In the genomic region with DNA sequence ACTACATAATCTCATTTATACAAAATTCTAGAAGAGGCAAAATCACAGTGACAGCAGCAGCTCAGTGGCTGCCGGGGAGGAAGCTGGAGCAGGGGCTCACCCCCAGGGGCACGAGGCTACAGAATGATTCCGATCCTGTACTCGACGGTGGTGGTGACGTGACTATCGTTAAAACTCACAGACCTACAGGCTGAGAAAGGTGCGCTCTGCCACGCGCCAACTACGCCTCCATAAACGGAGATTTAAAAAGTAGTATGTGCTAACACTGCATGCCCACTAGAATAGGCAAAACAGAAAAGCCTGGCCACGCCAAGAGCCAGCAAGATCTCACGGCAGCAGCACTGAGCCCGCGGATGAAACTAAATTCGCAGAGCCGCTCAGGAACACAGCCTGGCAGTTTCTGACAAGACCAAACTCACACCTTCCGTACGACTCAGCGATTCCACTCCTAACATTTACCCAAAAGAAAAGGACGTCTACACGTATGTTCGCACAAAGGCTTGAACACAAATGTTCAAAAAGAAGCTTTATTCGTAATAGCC, we compare ENCODE assay signal across 24 cellular contexts.
"Had no signal": no experiment of that assay in that cellular context is flagged by ENCODE, and none has a peak within 500 bp of the region (broad histone marks: within the 10 kb centered on the region; RNA-seq: fewer than 3 reads in every experiment).

No MANE protein-coding gene starts in this region.

- H3K27me3 ChIP-seq: cardiac muscle cell, heart right ventricle, pancreas, right lobe of liver, stomach, testis, upper lobe of left lung had no signal

- H3K27ac ChIP-seq: cardiac muscle cell, heart right ventricle, pancreas, right lobe of liver, skin epidermis, stomach, upper lobe of left lung had no signal

- H3K27me3 Mint-ChIP-seq: activated CD4-positive, alpha-beta memory T cell treated with anti-CD3 and anti-CD28 coated beads for 36 hours; activated naive CD4-positive, alpha-beta T cell treated with anti-CD3 and anti-CD28 coated beads, Interleukin-2, amount 10 ng/mL, durations not matched to agents 7 days and 5 days; dendritic cell treated with granulocyte-macrophage colony-stimulating factor and Interleukin-4, amounts not matched to agents 40 ng/mL and 50 ng/mL, for 4 days; naive thymus-derived CD4-positive, alpha-beta T cell had no signal

- H3K4me3 ChIP-seq: cardiac muscle cell, heart right ventricle, lung, pancreas, right lobe of liver, skin epidermis, stomach, testis, upper lobe of left lung had no signal

- H3K4me3 Mint-ChIP-seq: activated CD4-positive, alpha-beta memory T cell treated with anti-CD3 and anti-CD28 coated beads for 36 hours; activated naive CD4-positive, alpha-beta T cell treated with anti-CD3 and anti-CD28 coated beads, Interleukin-2, amount 10 ng/mL, durations not matched to agents 7 days and 5 days; dendritic cell treated with granulocyte-macrophage colony-stimulating factor and Interleukin-4, amounts not matched to agents 40 ng/mL and 50 ng/mL, for 4 days; stimulated activated effector memory CD8-positive, alpha-beta T cell treated with anti-CD3 and anti-CD28 coated beads, Interleukin-12 subunit alpha, Interleukin-12 subunit beta, amount 100 ng/mL, for 72 hours; T-helper 1 cell treated with Interleukin-12 subunit alpha and Interleukin-12 subunit beta and Interleukin-4 antibody, amounts not matched to agents 30 μg/mL and 1 μg/mL, for 36 hours had no signal

- DNase-seq: activated CD4-positive, alpha-beta memory T cell treated with anti-CD3 and anti-CD28 coated beads for 36 hours; activated CD4-positive, alpha-beta T cell treated with anti-CD3 and anti-CD28 coated beads for 4 hours; activated CD4-positive, CD25-positive, alpha-beta regulatory T cell; activated effector memory CD4-positive, alpha-beta T cell treated with anti-CD3 and anti-CD28 coated beads, Interleukin-2, amount 50 U/mL, for 16 hours; activated naive CD4-positive, alpha-beta T cell treated with anti-CD3 and anti-CD28 coated beads, Interleukin-2, amount 10 ng/mL, durations not matched to agents 7 days and 5 days; effector CD4-positive, alpha-beta T cell; erythroblast; foreskin fibroblast; naive thymus-derived CD4-positive, alpha-beta T cell; pancreas; stimulated activated CD4-positive, alpha-beta T cell treated with anti-CD3 and anti-CD28 coated beads, Interleukin-2, amount 100 ng/mL, for 24 hours; stomach; T1000; testis; upper lobe of left lung had no signal

- ATAC-seq: heart right ventricle; left lobe of liver; naive thymus-derived CD4-positive, alpha-beta T cell; pancreas; right lobe of liver; stimulated activated effector memory CD8-positive, alpha-beta T cell treated with anti-CD3 and anti-CD28 coated beads, Interleukin-12 subunit alpha, Interleukin-12 subunit beta, amount 100 ng/mL, for 72 hours had no signal

- H3K36me3 ChIP-seq: cardiac muscle cell, heart right ventricle, pancreas, right lobe of liver, stomach, upper lobe of left lung had no signal

- H3K9me3 Mint-ChIP-seq: activated CD4-positive, alpha-beta memory T cell treated with anti-CD3 and anti-CD28 coated beads for 36 hours; stimulated activated effector memory CD8-positive, alpha-beta T cell treated with anti-CD3 and anti-CD28 coated beads, Interleukin-12 subunit alpha, Interleukin-12 subunit beta, amount 100 ng/mL, for 72 hours had no signal

- H3K27ac Mint-ChIP-seq: activated CD4-positive, alpha-beta memory T cell treated with anti-CD3 and anti-CD28 coated beads for 36 hours; activated naive CD4-positive, alpha-beta T cell treated with anti-CD3 and anti-CD28 coated beads, Interleukin-2, amount 10 ng/mL, durations not matched to agents 7 days and 5 days; dendritic cell treated with granulocyte-macrophage colony-stimulating factor and Interleukin-4, amounts not matched to agents 40 ng/mL and 50 ng/mL, for 4 days; stimulated activated effector memory CD8-positive, alpha-beta T cell treated with anti-CD3 and anti-CD28 coated beads, Interleukin-12 subunit alpha, Interleukin-12 subunit beta, amount 100 ng/mL, for 72 hours; T-helper 1 cell treated with Interleukin-12 subunit alpha and Interleukin-12 subunit beta and Interleukin-4 antibody, amounts not matched to agents 30 μg/mL and 1 μg/mL, for 36 hours had no signal

- H3K36me3 Mint-ChIP-seq: activated CD4-positive, alpha-beta memory T cell treated with anti-CD3 and anti-CD28 coated beads for 36 hours; stimulated activated effector memory CD8-positive, alpha-beta T cell treated with anti-CD3 and anti-CD28 coated beads, Interleukin-12 subunit alpha, Interleukin-12 subunit beta, amount 100 ng/mL, for 72 hours had no signal

- H3K9me3 ChIP-seq: pancreas, right lobe of liver, stomach, testis, upper lobe of left lung had no signal
